ENCODE assay signal across 9 cellular contexts in genomic region chrX:76555816-76556215, GRCh38.
A peak's percentile ranks its signal among the peaks of the same experiment; 100 is the strongest.
DNase-seq lines count a peak whose midpoint lies in the region; ATAC-seq, FAIRE-seq and TF ChIP-seq lines count a peak whose summit lies in the region.
"Had no signal": no experiment of that assay in that cellular context is flagged by ENCODE, and none has a peak within 500 bp of the region (broad histone marks: within the 10 kb centered on the region; RNA-seq: fewer than 3 reads in every experiment).

No MANE protein-coding gene starts in this region.

- no peak overlapping the region for H3K27ac Mint-ChIP-seq in CD14-positive monocyte

- no peaks in the 10 kb centered on the region for H3K4me1 Mint-ChIP-seq in CD14-positive monocyte
- H3K4me1 Mint-ChIP-seq: naive B cell had no signal

- no peak overlapping the region for H3K4me3 Mint-ChIP-seq in CD14-positive monocyte
- H3K4me3 Mint-ChIP-seq: naive B cell had no signal

- no peak overlapping the region for H3K27ac ChIP-seq in spleen

- H3K36me3 Mint-ChIP-seq in CD14-positive monocyte = no peaks in the 10 kb centered on the region

- intact Hi-C loops in spleen (cut with DNase I; ENCODE audit: low total_unique reads) = no loop called here
- intact Hi-C loops in CD14-positive monocyte (cut with micrococcal nuclease) = no loop called here

- H3K27me3 Mint-ChIP-seq in CD14-positive monocyte (ENCODE audit: low read depth in 3 of 3) = peaks cover 0 to 3% (median 0%) of the 10 kb centered on the region in 3 donors
- H3K27me3 Mint-ChIP-seq: naive B cell had no signal

- no peak for ATAC-seq in GM19463 (IDR thresholded peaks at IDR 0.05; ENCODE audit: unreplicated experiment)

- H3K4me1 ChIP-seq in NT2/D1 (ENCODE audit: insufficient read depth, insufficient read length) (no peaks in the 10 kb centered on the region), spleen (no peaks in the 10 kb centered on the region)

- H3K36me3 ChIP-seq in NT2/D1 (ENCODE audit: insufficient read depth, insufficient read length, low read length) (no peaks in the 10 kb centered on the region), spleen (no peaks in the 10 kb centered on the region)

- TF ChIP-seq CTCF in fibroblast of pulmonary artery (IDR thresholded peaks at IDR 0.05; ENCODE audit: low read length, missing control alignments) (peak; percentile 15), spleen (IDR thresholded peaks at IDR 0.05 in 8 of 11, conservative IDR thresholded peaks at IDR 0.05 in 3 of 11) (no peak), CD14-positive monocyte (IDR thresholded peaks at IDR 0.05) (no peak)

- H3K9me3 Mint-ChIP-seq in CD14-positive monocyte = peaks cover 4 to 48% (median 27%) of the 10 kb centered on the region in 7 donors

- WGBS in spleen, 5 donors = 16 to 32% (median 18%) methylated on average over 4 of the region's 4 CpGs

- H3K27me3 ChIP-seq in NT2/D1 (ENCODE audit: insufficient read depth, insufficient read length) = no peaks in the 10 kb centered on the region
- no peaks in the 10 kb centered on the region for H3K27me3 ChIP-seq in spleen (replicated peaks in 1 of 7)

- no peak for TF ChIP-seq POLR2A in spleen (IDR thresholded peaks at IDR 0.05)

- peak; percentile 44 for FAIRE-seq in GM18507 (lab: Jason Lieb, UNC)

- H3K4me3 ChIP-seq in NT2/D1 (ENCODE audit: insufficient read length, low read depth) (no peak overlapping the region), fibroblast of pulmonary artery (replicated peaks; ENCODE audit: low read depth, low read length) (no peak overlapping the region), spleen (no peak overlapping the region)

- H3K9ac ChIP-seq in NT2/D1 (ENCODE audit: insufficient read length, low read depth) = no peak overlapping the region

- peak; percentile 3 for DNase-seq in COR-L47 (lab: John Stamatoyannopoulos, UW)
- no peak for DNase-seq in GM18507 (ENCODE audit: extremely low spot score, insufficient read length, low read depth)
- DNase-seq in NT2/D1 (ENCODE audit: low read depth, low spot score) = peak; percentile 70
- DNase-seq in fibroblast of pulmonary artery (ENCODE audit: low read depth) = peak; percentile 46
- DNase-seq in cerebellum (ENCODE audit: low spot score) = no peak
- no peak for DNase-seq in spleen
- DNase-seq in CD14-positive monocyte (ENCODE audit: low spot score) = no peak
- DNase-seq: naive B cell had no signal

- H3K9me3 ChIP-seq in NT2/D1 (ENCODE audit: insufficient read depth, low read length) = peaks cover 30% of the 10 kb centered on the region
- H3K9me3 ChIP-seq in spleen = peaks cover 6 to 87% (median 54%) of the 10 kb centered on the region in 8 donors

Comparison
In these comparisons a context has a peak if more than half of its experiments do, and no peak if none do; other contexts are left out.
1. DNase-seq: peak in COR-L47 (single experiment), NT2/D1 (single experiment) and fibroblast of pulmonary artery (single experiment); none in GM18507 (single experiment), cerebellum (single experiment), spleen (single experiment) and CD14-positive monocyte (single experiment).